ENCODE assay signal across 10 cellular contexts in genomic region chr22:41603873-41604332, GRCh38. TPM values are rescaled to one million over a fixed set of nuclear protein-coding genes. Genes with fewer than 3 reads are reported as not detected.
DNase-seq lines count a peak whose midpoint lies in the region; ATAC-seq, FAIRE-seq and TF ChIP-seq lines count a peak whose summit lies in the region.
"Had no signal": no experiment of that assay in that cellular context is flagged by ENCODE, and none has a peak within 500 bp of the region (broad histone marks: within the 10 kb centered on the region; RNA-seq: fewer than 3 reads in every experiment).

No MANE protein-coding gene starts in this region.

- WGBS in ovary, 3 donors, result 51 to 63% (median 57%) methylated on average over 4 of the region's 4 CpGs

- no peaks in the 10 kb centered on the region for H3K27me3 ChIP-seq in ovary

- peak; percentile 80 for FAIRE-seq in GM12892 (lab: Jason Lieb, UNC)

- ATAC-seq in HG02884 (IDR thresholded peaks at IDR 0.05; ENCODE audit: unreplicated experiment) (peak; percentile 65), activated B cell treated with CpG ODN at 0.5 μM for 24 hours (ENCODE audit: low read depth) (peak; percentile 95), memory B cell (ENCODE audit: low read depth) (peak; percentile 93)

- H3K36me3 ChIP-seq in ovary, result no peaks in the 10 kb centered on the region

- H3K9me3 Mint-ChIP-seq in activated B cell treated with CpG ODN at 0.5 μM for 24 hours (no peaks in the 10 kb centered on the region), memory B cell (no peaks in the 10 kb centered on the region)

- DNase-seq in GM12892 (ENCODE audit: insufficient read length) (peak; percentile 47), activated B cell treated with CpG ODN at 0.5 μM for 24 hours (no peak), memory B cell (ENCODE audit: low spot score in 2 of 2) (no peak), RPMI8226 (no peak), NCI-H2081 (lab: John Stamatoyannopoulos, UW) (no peak), ovary (no peak), globus pallidus (ENCODE audit: low spot score) (no peak)
- DNase-seq: NCI-H446 treated with DMSO at 0.1 percent for 48 hours had no signal

- no peaks in the 10 kb centered on the region for H3K4me1 ChIP-seq in ovary (ENCODE audit: insufficient read depth)

- H3K36me3 Mint-ChIP-seq in activated B cell treated with CpG ODN at 0.5 μM for 24 hours (ENCODE audit: low read depth), result peaks cover 76% of the 10 kb centered on the region
- H3K36me3 Mint-ChIP-seq in memory B cell, result peaks cover 39% of the 10 kb centered on the region

- TF ChIP-seq EP300 in ovary (IDR thresholded peaks at IDR 0.05), result no peak

- H3K27me3 Mint-ChIP-seq in activated B cell treated with CpG ODN at 0.5 μM for 24 hours, result no peaks in the 10 kb centered on the region
- H3K27me3 Mint-ChIP-seq in memory B cell, result peaks cover 2% of the 10 kb centered on the region

- H3K9me3 ChIP-seq in ovary, result no peaks in the 10 kb centered on the region

- H3K27ac ChIP-seq in ovary, result no peak overlapping the region
- H3K27ac ChIP-seq: epithelial cell of prostate had no signal

- H3K4me1 Mint-ChIP-seq in activated B cell treated with CpG ODN at 0.5 μM for 24 hours, result peaks cover 7% of the 10 kb centered on the region
- peaks cover 5% of the 10 kb centered on the region for H3K4me1 Mint-ChIP-seq in memory B cell

- TF ChIP-seq POLR2A in GM12892 (IDR thresholded peaks at IDR 0.05; ENCODE audit: low read depth, low read length) (no peak), ovary (IDR thresholded peaks at IDR 0.05) (no peak)

- H3K4me3 ChIP-seq in ovary, result no peak overlapping the region

- no peak for TF ChIP-seq CTCF in activated B cell treated with CpG ODN at 0.5 μM for 24 hours (IDR thresholded peaks at IDR 0.05)
- no peak for TF ChIP-seq CTCF in ovary (IDR thresholded peaks at IDR 0.05)

- POLR2A ChIA-PET in activated B cell treated with CpG ODN at 0.5 μM for 24 hours (lab: Charles Lee), result interaction anchor here (0.6 to 2.7 kb wide), 4 partner anchors 14 to 1990 kb away, joined by 3 to 16 read pairs (median 4); partner anchors contain the start of genes DESI1, PMM1 and XRCC6

- H3K27ac Mint-ChIP-seq in activated B cell treated with CpG ODN at 0.5 μM for 24 hours (peak overlapping the region; percentile 35), memory B cell (no peak overlapping the region)

- intact Hi-C loops in activated B cell treated with CpG ODN at 0.5 μM for 24 hours (cut with micrococcal nuclease) (no loop called here), ovary (cut with DNase I) (loop anchor here in 1 of 4 donors (10.0 kb wide), 1 partner anchor 209 kb away; no protein-coding TSS in a partner anchor)

- CTCF ChIA-PET in activated B cell treated with CpG ODN at 0.5 μM for 24 hours (lab: Charles Lee), result interaction anchor here (0.6 kb wide), 1 partner anchor 126 kb away, joined by 3 read pairs; no protein-coding TSS in a partner anchor

- H3K4me3 Mint-ChIP-seq in activated B cell treated with CpG ODN at 0.5 μM for 24 hours (no peak overlapping the region), memory B cell (no peak overlapping the region)

RNA-seq across cellular contexts. Expression of gene PMM1, which starts 14.3 kb away (rescaled TPM):
- 18.9 TPM for polyA plus RNA-seq in GM12892 (2012; ENCODE audit: missing spikeins)
- total RNA-seq in activated B cell treated with CpG ODN at 0.5 μM for 24 hours, result 13.0 and 15.1 TPM in 2 replicates
- total RNA-seq in ovary, result 10 to 100 TPM; 40.5 to 68.6 (median 55.7) TPM
- 10 to 100 TPM; 19.9 to 76.6 TPM for polyA plus RNA-seq in ovary

RNA-seq across cellular contexts. Expression of gene DESI1, which starts 16.9 kb away (rescaled TPM):
- polyA plus RNA-seq in GM12892 (2012; ENCODE audit: missing spikeins), result 24.2 TPM
- total RNA-seq in activated B cell treated with CpG ODN at 0.5 μM for 24 hours (42.5 and 49.5 TPM in 2 replicates), ovary (10 to 100 TPM; 15.4 to 34.5 (median 22.8) TPM)
- polyA plus RNA-seq in ovary, result 10 to 100 TPM; 10.8 to 26.9 TPM

RNA-seq across cellular contexts. Expression of gene XRCC6, which starts 17.2 kb away (rescaled TPM):
- 514 TPM for polyA plus RNA-seq in GM12892 (2012; ENCODE audit: missing spikeins)
- total RNA-seq in activated B cell treated with CpG ODN at 0.5 μM for 24 hours, result 297 and 319 TPM in 2 replicates
- total RNA-seq in ovary, result 100 to 1,000 TPM; 147 to 239 (median 200) TPM
- 100 to 1,000 TPM; 165 to 380 TPM for polyA plus RNA-seq in ovary

RNA-seq across cellular contexts. Expression of gene CSDC2, which starts 43.1 kb away (rescaled TPM):
- polyA plus RNA-seq in GM12892 (2012; ENCODE audit: missing spikeins), result 0.36 TPM
- total RNA-seq in activated B cell treated with CpG ODN at 0.5 μM for 24 hours (not detected in 2 replicates), ovary (100 to 1,000 TPM in 4 of 7 donors, 10 to 100 TPM in 3; 56.9 to 209 (median 101) TPM)
- polyA plus RNA-seq in ovary, result 100 to 1,000 TPM in 1 of 2 donors, 1 to 10 TPM in 1; 2.5 to 151 TPM

RNA-seq across cellular contexts. Expression of gene POLR3H, which starts 59.6 kb away (rescaled TPM):
- 15.2 TPM for polyA plus RNA-seq in GM12892 (2012; ENCODE audit: missing spikeins)
- 39.0 and 43.9 TPM in 2 replicates for total RNA-seq in activated B cell treated with CpG ODN at 0.5 μM for 24 hours
- 10 to 100 TPM; 17.2 to 84.6 (median 52.9) TPM for total RNA-seq in ovary
- 10 to 100 TPM; 15.7 to 34.1 TPM for polyA plus RNA-seq in ovary
